ENCODE assay signal across 8 cellular contexts in genomic region chr17:82320956-82321927, GRCh38. TPM values are rescaled to one million over a fixed set of nuclear protein-coding genes. Genes with fewer than 3 reads are reported as not detected.
A peak's percentile ranks its signal among the peaks of the same experiment; 100 is the strongest.
DNase-seq lines count a peak whose midpoint lies in the region; ATAC-seq, FAIRE-seq and TF ChIP-seq lines count a peak whose summit lies in the region.

No MANE protein-coding gene starts in this region.

- H3K4me3 ChIP-seq in AG04450 (ENCODE audit: low read depth, low read length) (no peak overlapping the region), pancreas (no peak overlapping the region)

- peak; percentile 61 for TF ChIP-seq CTCF in AG04450 (IDR thresholded peaks at IDR 0.05; ENCODE audit: low read depth, low read length)
- peak; percentile 82 to 92 (median 88) for TF ChIP-seq CTCF in pancreas (IDR thresholded peaks at IDR 0.05)

- peaks cover 32% of the 10 kb centered on the region for H3K9me3 ChIP-seq in AG04450 (ENCODE audit: control insufficient read depth, insufficient read depth, low read length)
- no peaks in the 10 kb centered on the region for H3K9me3 ChIP-seq in pancreas

- CTCF ChIA-PET in AG04450 (lab: Charles Lee): interaction anchor here (0.6 to 1.0 kb wide), 6 partner anchors 9 to 496 kb away, joined by 3 to 6 read pairs (median 3); no protein-coding TSS in a partner anchor

- H3K27ac ChIP-seq in AG04450 (ENCODE audit: low read depth, low read length): no peak overlapping the region
- H3K27ac ChIP-seq in pancreas: no peak overlapping the region

- H3K4me1 ChIP-seq in pancreas: peaks cover 0 to 3% (median 0%) of the 10 kb centered on the region in 3 donors

- intact Hi-C loops in pancreas (cut with DNase I): loop anchor here (2.0 to 10.0 kb wide), 4 partner anchors 84 to 116 kb away; no protein-coding TSS in a partner anchor

- DNase-seq in AG04450 (ENCODE audit: low read depth, low spot score) (no peak), HTR-8/SVneo (ENCODE audit: insufficient read length, low spot score) (peak; percentile 28), pancreas (peak in 4 of 6 donors; percentile 51 to 84 (median 72)), urothelium cell line (ENCODE audit: low spot score) (peak; percentile 67)
- DNase-seq in activated CD4-positive, alpha-beta T cell treated with anti-CD3 and anti-CD28 coated beads, Interleukin-2, amount 50 U/mL, for 24 hours (ENCODE audit: low read depth in 1 of 2, low spot score in 1 of 2): peak; percentile 73 to 81
- DNase-seq in effector CD4-positive, alpha-beta T cell: peak; percentile 80

- H3K27me3 ChIP-seq in AG04450 (ENCODE audit: control insufficient read depth, insufficient read depth, low read length): peaks cover 14% of the 10 kb centered on the region
- no peaks in the 10 kb centered on the region for H3K27me3 ChIP-seq in pancreas

- no peaks in the 10 kb centered on the region for H3K36me3 ChIP-seq in pancreas

- POLR2A ChIA-PET in AG04450 (lab: Yijun Ruan, JAX): no interaction called here

- ATAC-seq in pancreas (peak; percentile 64 to 77 (median 73)), HG03460 (IDR thresholded peaks at IDR 0.05; ENCODE audit: unreplicated experiment) (no peak), GM21576 (IDR thresholded peaks at IDR 0.05; ENCODE audit: unreplicated experiment) (no peak)

- FAIRE-seq in HTR-8/SVneo (lab: Jason Lieb, UNC): no peak
- no peak for FAIRE-seq in pancreas (lab: Jason Lieb, UNC)
- FAIRE-seq in urothelium cell line (lab: Jason Lieb, UNC): no peak

- 31 to 39% methylated on average over 60 to 65 of the region's 65 CpGs for WGBS in pancreas, 2 donors

RNA-seq across cellular contexts. Expression of gene CD7, which starts 3.8 kb away (rescaled TPM):
- polyA plus RNA-seq in AG04450 (2011; rRNA removed): 0.11 TPM in 2 replicates
- not detected in 2 replicates for polyA minus RNA-seq in AG04450 (2011; rRNA and poly(A)+ RNA removed)
- total RNA-seq in pancreas: 1 to 10 TPM in 2 of 6 donors, under 1 TPM in 4; 0.28 to 1.3 (median 0.98) TPM
- polyA plus RNA-seq in pancreas: 1 to 10 TPM in 1 of 2 donors, under 1 TPM in 1; 0.70 to 1.0 TPM

RNA-seq across cellular contexts. Expression of gene SECTM1, which starts 12.3 kb away (rescaled TPM):
- polyA plus RNA-seq in AG04450 (2011; rRNA removed): 8.0 and 12.5 TPM in 2 replicates
- 2.8 and 6.9 TPM in 2 replicates for polyA minus RNA-seq in AG04450 (2011; rRNA and poly(A)+ RNA removed)
- 1 to 10 TPM in 5 of 6 donors, under 1 TPM in 1; 0.74 to 7.4 (median 1.4) TPM for total RNA-seq in pancreas
- 1 to 10 TPM; 1.5 to 3.3 TPM for polyA plus RNA-seq in pancreas

RNA-seq across cellular contexts. Expression of gene TEX19, which starts 37.8 kb away (rescaled TPM):
- polyA plus RNA-seq in AG04450 (2011; rRNA removed) (0.04 and 0.10 TPM in 2 replicates), pancreas (not detected)
- polyA minus RNA-seq in AG04450 (2011; rRNA and poly(A)+ RNA removed): 0.18 TPM in 1 of 2 replicates, not detected in the other
- total RNA-seq in pancreas: not detected

RNA-seq across cellular contexts. Expression of gene CSNK1D, which starts 47.7 kb away (rescaled TPM):
- polyA plus RNA-seq in AG04450 (2011; rRNA removed): 74.4 and 89.9 TPM in 2 replicates
- 101 and 105 TPM in 2 replicates for polyA minus RNA-seq in AG04450 (2011; rRNA and poly(A)+ RNA removed)
- total RNA-seq in pancreas: 10 to 100 TPM; 47.1 to 81.6 (median 62.5) TPM
- 100 to 1,000 TPM; 101 to 107 TPM for polyA plus RNA-seq in pancreas

RNA-seq across cellular contexts. Expression of gene UTS2R, which starts 50.3 kb away (rescaled TPM):
- not detected in 2 replicates for polyA plus RNA-seq in AG04450 (2011; rRNA removed)
- not detected in 2 replicates for polyA minus RNA-seq in AG04450 (2011; rRNA and poly(A)+ RNA removed)
- under 1 TPM in 3 of 6 donors, not detected in 3; 0.37 to 0.87 (median 0.74) TPM for total RNA-seq in pancreas
- polyA plus RNA-seq in pancreas: not detected

Comparison
In these comparisons a context has a peak if more than half of its experiments do, and no peak if none do; other contexts are left out.
1. ATAC-seq: peak in pancreas (4 of 4); none in HG03460 (single experiment) and GM21576 (single experiment).